Comparison of ENCODE assay signal across 14 cellular contexts in the genomic region with DNA sequence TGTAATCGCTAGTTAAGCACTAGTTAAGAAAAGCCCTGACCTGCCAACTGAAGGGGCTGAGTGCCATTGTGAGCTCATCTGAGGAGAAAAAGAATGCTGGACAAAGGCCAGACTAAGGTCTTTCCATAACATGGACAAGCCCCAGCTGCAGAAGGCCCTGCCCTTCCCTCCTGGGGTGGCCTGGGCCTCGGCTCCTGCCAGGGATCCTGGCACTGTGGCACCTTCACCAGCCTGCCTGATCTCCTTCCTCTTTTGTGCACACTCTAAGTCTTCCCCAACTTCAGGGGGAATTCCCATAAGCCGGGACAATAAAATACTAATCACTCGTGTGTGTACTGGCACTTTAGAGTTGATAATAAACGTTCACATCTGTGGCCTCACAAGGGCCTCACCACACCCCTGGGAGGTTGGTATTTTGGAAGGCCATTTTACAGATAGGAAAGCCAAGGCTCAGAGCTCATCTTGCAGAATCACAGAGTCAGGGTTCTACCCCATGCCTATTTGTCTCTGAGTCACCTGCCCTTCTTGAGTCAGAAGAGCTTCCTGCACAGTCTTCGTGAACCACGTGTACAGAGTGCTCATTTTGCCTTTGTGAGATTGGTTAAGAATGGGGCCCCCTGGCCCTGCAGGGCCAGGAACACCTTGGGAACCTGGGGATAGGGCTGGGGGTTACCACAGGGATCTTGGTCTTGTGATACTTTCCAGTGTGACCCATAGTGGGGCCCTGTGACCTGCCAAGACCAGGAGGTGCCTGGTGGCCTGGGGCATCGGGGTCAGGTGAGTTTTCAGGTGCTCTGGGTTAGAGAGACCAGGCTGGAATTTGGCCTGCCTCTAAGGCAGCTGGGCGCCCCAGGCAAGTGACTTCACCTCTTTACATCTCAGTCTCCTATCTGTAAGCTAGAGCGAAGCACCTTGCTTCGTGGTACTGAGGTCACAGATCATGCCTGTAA. TPM values are rescaled to one million over a fixed set of nuclear protein-coding genes. Genes with fewer than 3 reads are reported as not detected.
A peak's percentile ranks its signal among the peaks of the same experiment; 100 is the strongest.
DNase-seq lines count a peak whose midpoint lies in the region; ATAC-seq and FAIRE-seq lines count a peak whose summit lies in the region.
"Had no signal": no experiment of that assay in that cellular context is flagged by ENCODE, and none has a peak within 500 bp of the region (broad histone marks: within the 10 kb centered on the region; RNA-seq: fewer than 3 reads in every experiment).

No MANE protein-coding gene starts in this region.

- H4K12ac ChIP-seq in trophoblast cell (ENCODE audit: low read depth, low read length): no peak overlapping the region

- no peak overlapping the region for H3K4ac ChIP-seq in trophoblast cell (ENCODE audit: low read depth, low read length)

- no peak overlapping the region for H2AK5ac ChIP-seq in trophoblast cell (ENCODE audit: low read length)

- no peaks in the 10 kb centered on the region for H3K36me3 ChIP-seq in trophoblast cell (ENCODE audit: control insufficient read depth in 1 of 2, insufficient read depth in 2 of 2, low read length in 2 of 2)
- H3K36me3 ChIP-seq: thoracic aorta had no signal

- H3K9ac ChIP-seq in trophoblast cell (ENCODE audit: low read length): no peak overlapping the region

- no peaks in the 10 kb centered on the region for H3K27me3 Mint-ChIP-seq in activated CD4-positive, alpha-beta T cell treated with anti-CD3 and anti-CD28 coated beads, Interleukin-2, amount 10 ng/mL, durations not matched to agents 24 days and 14 days

- peak; percentile 66 for DNase-seq in activated CD4-positive, alpha-beta T cell treated with anti-CD3 and anti-CD28 coated beads, Interleukin-2, amount 10 ng/mL, durations not matched to agents 24 days and 14 days
- DNase-seq in activated CD4-positive, alpha-beta T cell treated with anti-CD3 and anti-CD28 coated beads, Interleukin-2, amount 50 U/mL, for 4 hours: no peak
- DNase-seq in GM19239 (ENCODE audit: insufficient read length, low spot score) (no peak), astrocyte of the hippocampus (ENCODE audit: low read depth, low spot score) (peak; percentile 15), trophoblast cell (peak; percentile 82 to 83), NCI-H187 (lab: John Stamatoyannopoulos, UW) (no peak), NCI-H2081 treated with DMSO at 0.1 percent for 48 hours (lab: John Stamatoyannopoulos, UW) (no peak)
- DNase-seq: amygdala, DND-41, SHP77 had no signal

- no peaks in the 10 kb centered on the region for H3K9me3 ChIP-seq in trophoblast cell (ENCODE audit: insufficient read depth, low read depth, low read length)
- H3K9me3 ChIP-seq: thoracic aorta had no signal

- no peaks in the 10 kb centered on the region for H3K79me2 ChIP-seq in trophoblast cell (ENCODE audit: control insufficient read depth, insufficient read depth, low read length, poor library complexity)

- no peak overlapping the region for H4K8ac ChIP-seq in trophoblast cell (ENCODE audit: low read depth, low read length)

- H3K4me3 ChIP-seq in trophoblast cell (ENCODE audit: low read depth, low read length): no peak overlapping the region
- H3K4me3 ChIP-seq: dorsolateral prefrontal cortex, thoracic aorta had no signal

- H3K36me3 Mint-ChIP-seq in activated CD4-positive, alpha-beta T cell treated with anti-CD3 and anti-CD28 coated beads, Interleukin-2, amount 10 ng/mL, durations not matched to agents 24 days and 14 days (ENCODE audit: low read depth): no peaks in the 10 kb centered on the region

- H3K27ac ChIP-seq in trophoblast cell (ENCODE audit: low read depth, low read length): no peak overlapping the region
- H3K27ac ChIP-seq: dorsolateral prefrontal cortex, thoracic aorta had no signal

- no peak overlapping the region for H3K14ac ChIP-seq in trophoblast cell (ENCODE audit: low read length)

- no peaks in the 10 kb centered on the region for H3K79me1 ChIP-seq in trophoblast cell (ENCODE audit: low read length)

- no peak overlapping the region for H2AFZ ChIP-seq in trophoblast cell (ENCODE audit: insufficient read depth, low read length, poor library complexity)

- H4K91ac ChIP-seq in trophoblast cell (ENCODE audit: low read depth, low read length): no peak overlapping the region

- H3K4me1 Mint-ChIP-seq in activated CD4-positive, alpha-beta T cell treated with anti-CD3 and anti-CD28 coated beads, Interleukin-2, amount 10 ng/mL, durations not matched to agents 24 days and 14 days: peaks cover 10% of the 10 kb centered on the region

- H3K18ac ChIP-seq in trophoblast cell (ENCODE audit: low read length): peak overlapping the region; percentile 11

- no CpG with 5 or more reads among the region's 11 CpGs for WGBS in trophoblast cell (ENCODE audit: extremely low coverage, insufficient coverage, insufficient read length)

- intact Hi-C loops in activated CD4-positive, alpha-beta T cell treated with anti-CD3 and anti-CD28 coated beads, Interleukin-2, amount 10 ng/mL, durations not matched to agents 24 days and 14 days (cut with micrococcal nuclease): no loop called here

- H2BK5ac ChIP-seq in trophoblast cell (ENCODE audit: low read depth, low read length, poor library complexity): no peak overlapping the region

- no peak overlapping the region for H2BK12ac ChIP-seq in trophoblast cell (ENCODE audit: low read length)

- no peak overlapping the region for H3K23ac ChIP-seq in trophoblast cell (ENCODE audit: low read length)

- no peak overlapping the region for H3K4me2 ChIP-seq in trophoblast cell (ENCODE audit: low read length)

- no peak overlapping the region for H3K4me3 Mint-ChIP-seq in activated CD4-positive, alpha-beta T cell treated with anti-CD3 and anti-CD28 coated beads, Interleukin-2, amount 10 ng/mL, durations not matched to agents 24 days and 14 days

- no peaks in the 10 kb centered on the region for H3K9me3 Mint-ChIP-seq in activated CD4-positive, alpha-beta T cell treated with anti-CD3 and anti-CD28 coated beads, Interleukin-2, amount 10 ng/mL, durations not matched to agents 24 days and 14 days

- peak; percentile 8 for FAIRE-seq in GM19239 (lab: Jason Lieb, UNC)

- H3K27me3 ChIP-seq in trophoblast cell (ENCODE audit: insufficient read depth, low read length): no peaks in the 10 kb centered on the region

- no peak for ATAC-seq in HG02678 (IDR thresholded peaks at IDR 0.05; ENCODE audit: unreplicated experiment)

- H3K27ac Mint-ChIP-seq in activated CD4-positive, alpha-beta T cell treated with anti-CD3 and anti-CD28 coated beads, Interleukin-2, amount 10 ng/mL, durations not matched to agents 24 days and 14 days: peak overlapping the region; percentile 1

- no peak overlapping the region for H2BK120ac ChIP-seq in trophoblast cell (ENCODE audit: insufficient read depth, low read length, poor library complexity)

- peaks cover 6 to 14% of the 10 kb centered on the region in 2 experiments for H3K4me1 ChIP-seq in trophoblast cell (ENCODE audit: control insufficient read depth in 1 of 2, insufficient read depth in 2 of 2, low read length in 2 of 2)

RNA-seq across cellular contexts. Expression of a gene that starts 9.6 kb away (rescaled TPM):
- total RNA-seq in activated CD4-positive, alpha-beta T cell treated with anti-CD3 and anti-CD28 coated beads, Interleukin-2, amount 10 ng/mL, durations not matched to agents 24 days and 14 days: 1.2 and 1.5 TPM in 2 replicates
- 4.0 and 4.1 TPM in 2 replicates for polyA plus RNA-seq in trophoblast cell (2013)
- total RNA-seq: pulmonary artery endothelial cell had no signal

RNA-seq across cellular contexts. Expression of a gene that starts 43.1 kb away (rescaled TPM):
- not detected in 2 replicates for total RNA-seq in activated CD4-positive, alpha-beta T cell treated with anti-CD3 and anti-CD28 coated beads, Interleukin-2, amount 10 ng/mL, durations not matched to agents 24 days and 14 days
- polyA plus RNA-seq in trophoblast cell (2013): 4.7 TPM in 2 replicates

Comparison
In these comparisons a context has a peak if more than half of its experiments do, and no peak if none do; other contexts are left out.
1. DNase-seq: peak in activated CD4-positive, alpha-beta T cell treated with anti-CD3 and anti-CD28 coated beads, Interleukin-2, amount 10 ng/mL, durations not matched to agents 24 days and 14 days (single experiment), astrocyte of the hippocampus (single experiment) and trophoblast cell (2 of 2); none in activated CD4-positive, alpha-beta T cell treated with anti-CD3 and anti-CD28 coated beads, Interleukin-2, amount 50 U/mL, for 4 hours (0 of 2), GM19239 (single experiment), NCI-H187 (0 of 2) and NCI-H2081 treated with DMSO at 0.1 percent for 48 hours (single experiment).